ENCODE assay signal across 8 cellular contexts in the genomic region with DNA sequence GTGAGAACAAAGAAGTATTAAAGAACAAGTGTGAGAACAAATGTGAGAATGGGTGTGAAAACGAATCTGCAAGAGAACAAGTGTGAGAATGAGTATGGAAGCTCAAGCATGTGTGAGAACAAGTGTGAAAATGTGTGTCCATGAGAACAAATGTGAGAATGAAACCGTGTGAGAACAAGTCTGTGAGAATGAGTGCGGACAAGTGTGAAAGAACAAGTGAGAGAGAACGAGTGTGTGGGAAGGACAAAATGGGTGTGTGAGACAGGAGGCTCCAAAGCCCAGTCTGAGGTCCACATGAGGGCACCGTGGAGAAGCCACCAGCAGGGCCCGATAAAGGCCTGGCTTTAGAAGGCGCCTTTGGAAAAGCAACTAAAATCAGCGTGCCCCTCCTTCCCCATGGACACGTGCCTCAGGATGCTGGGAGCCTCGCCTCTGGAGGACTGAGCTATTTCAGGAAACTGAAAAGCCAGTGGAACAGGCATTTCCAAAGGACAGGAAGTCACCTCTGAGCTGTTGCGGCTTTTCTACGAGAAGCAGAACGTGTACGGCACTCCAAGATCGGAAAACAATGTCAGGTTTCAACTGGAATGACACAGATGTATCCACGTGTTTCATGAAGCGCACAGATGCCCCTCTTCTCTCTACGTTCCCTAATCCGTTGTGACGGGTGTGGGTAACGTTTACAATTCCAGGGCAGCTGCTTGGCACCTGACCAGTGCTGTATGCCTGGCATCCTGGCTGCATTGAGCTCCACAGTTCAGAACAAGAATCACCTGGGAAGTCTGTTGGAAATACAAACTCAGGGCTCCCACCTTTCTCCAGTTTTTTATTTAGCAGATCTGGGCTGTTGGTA. TPM values are rescaled to one million over a fixed set of nuclear protein-coding genes. Genes with fewer than 3 reads are reported as not detected.
A peak's percentile ranks its signal among the peaks of the same experiment; 100 is the strongest.
DNase-seq lines count a peak whose midpoint lies in the region; ATAC-seq and TF ChIP-seq lines count a peak whose summit lies in the region.

No MANE protein-coding gene starts in this region.

- H3K36me3 Mint-ChIP-seq in naive thymus-derived CD4-positive, alpha-beta T cell: peaks cover 4 to 20% (median 11%) of the 10 kb centered on the region in 5 donors

- CTCF ChIA-PET in PC-3 (lab: Charles Lee): interaction anchor here (0.8 kb wide), 1 partner anchor 81 kb away, joined by 5 read pairs; no protein-coding TSS in a partner anchor
- CTCF ChIA-PET in naive thymus-derived CD4-positive, alpha-beta T cell (lab: Charles Lee): interaction anchor here (0.9 to 1.9 kb wide), 5 partner anchors 29 to 193 kb away, joined by 3 to 5 read pairs (median 3); no protein-coding TSS in a partner anchor

- H3K27ac ChIP-seq in PC-3 (ENCODE audit: low read length): no peak overlapping the region
- peak overlapping the region; percentile 34 for H3K27ac ChIP-seq in naive thymus-derived CD4-positive, alpha-beta T cell (ENCODE audit: low read depth, low read length)

- H3K4me1 Mint-ChIP-seq in naive thymus-derived CD4-positive, alpha-beta T cell: peaks cover 4 to 15% (median 8%) of the 10 kb centered on the region in 7 donors

- H4K20me1 ChIP-seq in PC-3 (ENCODE audit: low read length): no peaks in the 10 kb centered on the region

- H3K9ac ChIP-seq in PC-3 (ENCODE audit: low read length): no peak overlapping the region

- no peaks in the 10 kb centered on the region for H3K27me3 ChIP-seq in PC-3 (ENCODE audit: low read length)
- H3K27me3 ChIP-seq in naive thymus-derived CD4-positive, alpha-beta T cell (ENCODE audit: control insufficient read depth in 2 of 2, insufficient read depth in 2 of 2, low read length in 2 of 2): no peaks in the 10 kb centered on the region

- no peaks in the 10 kb centered on the region for H3K9me3 ChIP-seq in PC-3 (ENCODE audit: low read length)
- H3K9me3 ChIP-seq in naive thymus-derived CD4-positive, alpha-beta T cell (ENCODE audit: control insufficient read depth in 2 of 3, low read length in 3 of 3): no peaks in the 10 kb centered on the region

- DNase-seq in Daoy (ENCODE audit: low read depth) (peak; percentile 31), PC-3 (peak; percentile 45), erythroblast (lab: John Stamatoyannopoulos, UW) (peak; percentile 35 to 52), KG1 (lab: John Stamatoyannopoulos, UW) (no peak)
- DNase-seq in naive thymus-derived CD4-positive, alpha-beta T cell: no peak

- H3F3A ChIP-seq in PC-3 (ENCODE audit: low read length, unreplicated experiment): no peaks in the 10 kb centered on the region

- TF ChIP-seq CTCF in PC-3 (conservative IDR thresholded peaks at IDR 0.05; ENCODE audit: low read depth, low read length): peak; percentile 55

- no peak overlapping the region for H3K4me2 ChIP-seq in PC-3 (ENCODE audit: low read length)

- H3K9me2 ChIP-seq in PC-3 (replicated peaks; ENCODE audit: low read length): no peaks in the 10 kb centered on the region

- no peak overlapping the region for H2AFZ ChIP-seq in PC-3 (ENCODE audit: low read length)

- intact Hi-C loops in PC-3 (cut with micrococcal nuclease): loop anchor here (2.0 kb wide), 2 partner anchors 38 to 46 kb away; a partner anchor contains a TSS
- intact Hi-C loops in naive thymus-derived CD4-positive, alpha-beta T cell (cut with micrococcal nuclease): loop anchor here (1.0 to 5.0 kb wide), 4 partner anchors 46 to 194 kb away; a partner anchor contains a TSS

- ATAC-seq in PC-3 (peak; percentile 74), GM19455 (IDR thresholded peaks at IDR 0.05; ENCODE audit: unreplicated experiment) (no peak), GM18873 (IDR thresholded peaks at IDR 0.05; ENCODE audit: low FRiP score, unreplicated experiment) (no peak), HG03135 (IDR thresholded peaks at IDR 0.05; ENCODE audit: unreplicated experiment) (no peak)
- peak; percentile 49 for ATAC-seq in naive thymus-derived CD4-positive, alpha-beta T cell

- H3K4me1 ChIP-seq in PC-3 (ENCODE audit: insufficient read depth, low read length): no peaks in the 10 kb centered on the region; the same call in none of the 2 replicates
- peaks cover 7 to 42% of the 10 kb centered on the region in 2 donors for H3K4me1 ChIP-seq in naive thymus-derived CD4-positive, alpha-beta T cell (ENCODE audit: control insufficient read depth in 2 of 2, insufficient read depth in 2 of 2, low read length in 2 of 2)

- H3K79me2 ChIP-seq in PC-3 (ENCODE audit: low read length): no peaks in the 10 kb centered on the region

- BruUV-seq in PC-3 (replicated peaks; lab: Mats Ljungman, UMichigan): no TSS peak

- POLR2A ChIA-PET in PC-3 (lab: Charles Lee; ENCODE audit: unreplicated experiment): interaction anchor here (0.7 kb wide), 1 partner anchor 20 kb away, joined by 3 read pairs; no protein-coding TSS in a partner anchor
- POLR2A ChIA-PET in naive thymus-derived CD4-positive, alpha-beta T cell (lab: Charles Lee): interaction anchor here (0.6 to 1.7 kb wide), 8 partner anchors 27 to 78 kb away, joined by 3 to 5 read pairs (median 3); a partner anchor contains a TSS

- H3K36me3 ChIP-seq in PC-3 (ENCODE audit: low read depth, low read length): peaks cover 45% of the 10 kb centered on the region
- H3K36me3 ChIP-seq in naive thymus-derived CD4-positive, alpha-beta T cell (ENCODE audit: control insufficient read depth in 2 of 3, insufficient read depth in 3 of 3, low read length in 3 of 3): peaks cover 13 to 60% (median 18%) of the 10 kb centered on the region in 3 experiments

- H3K4me3 ChIP-seq in PC-3 (ENCODE audit: low read length): no peak overlapping the region
- H3K4me3 ChIP-seq in naive thymus-derived CD4-positive, alpha-beta T cell (ENCODE audit: low read length): no peak overlapping the region

- no peak overlapping the region for H3K4me3 Mint-ChIP-seq in naive thymus-derived CD4-positive, alpha-beta T cell

- no peak for TF ChIP-seq POLR2A in erythroblast (IDR thresholded peaks at IDR 0.05; ENCODE audit: low read length)

- H3K27ac Mint-ChIP-seq in naive thymus-derived CD4-positive, alpha-beta T cell: no peak overlapping the region

- no peaks in the 10 kb centered on the region for H3K9me3 Mint-ChIP-seq in naive thymus-derived CD4-positive, alpha-beta T cell

- H3K27me3 Mint-ChIP-seq in naive thymus-derived CD4-positive, alpha-beta T cell: no peaks in the 10 kb centered on the region

RNA-seq across cellular contexts. Expression of a gene that starts 46.4 kb away (rescaled TPM):
- total RNA-seq in Daoy (2014; rRNA removed; shearing (Covaris generic)): 60.4 and 66.3 TPM in 2 replicates
- 76.1 and 78.0 TPM in 2 replicates for total RNA-seq in PC-3 (2014; rRNA removed)
- total RNA-seq in naive thymus-derived CD4-positive, alpha-beta T cell: 100 to 1,000 TPM; 103 to 129 (median 113) TPM
- polyA plus RNA-seq in naive thymus-derived CD4-positive, alpha-beta T cell: 10 to 100 TPM; 46.3 to 87.2 TPM

Comparison
In these comparisons a context has a peak if more than half of its experiments do, and no peak if none do; other contexts are left out.
1. DNase-seq: peak in Daoy (single experiment), PC-3 (single experiment) and erythroblast (2 of 2); none in naive thymus-derived CD4-positive, alpha-beta T cell (0 of 9) and KG1 (single experiment).
2. ATAC-seq: peak in PC-3 (single experiment) and naive thymus-derived CD4-positive, alpha-beta T cell (single experiment); none in GM19455 (single experiment), GM18873 (single experiment) and HG03135 (single experiment).